ENCODE assay signal across 1 cellular context in the genomic region with DNA sequence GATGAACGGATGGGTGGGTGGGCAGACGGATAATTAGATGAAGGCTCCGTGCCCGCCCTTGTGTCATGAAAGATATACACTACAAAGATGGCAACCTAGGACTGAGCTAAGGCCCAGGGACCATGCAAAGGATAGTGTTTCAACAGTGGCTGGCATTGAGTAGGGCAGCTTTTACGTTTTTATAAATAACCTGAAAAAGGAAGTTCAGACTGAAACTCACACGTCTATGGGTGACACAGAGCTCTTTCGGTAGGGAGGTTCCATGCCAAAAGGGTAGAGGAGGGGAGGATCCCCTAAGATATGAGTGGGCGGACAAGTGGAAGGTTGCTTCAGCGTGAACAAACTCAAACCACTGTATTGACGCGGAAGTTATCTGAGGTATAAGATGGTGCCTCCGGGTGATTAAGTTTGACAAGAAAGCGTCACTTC.
TF ChIP-seq lines count a peak whose summit lies in the region.

No MANE protein-coding gene starts in this region.

TF ChIP-seq in GM12878, 131 proteins besides CTCF, POLR2A, EP300 and RAD21 (continued from another document and continues in another):
- TF ChIP-seq MTA3 (IDR thresholded peaks at IDR 0.05; ENCODE audit: borderline replicate concordance, low read length) (peak; percentile 97; the same call in 1 of the 2 replicates), EGR1 (IDR thresholded peaks at IDR 0.05; ENCODE audit: borderline replicate concordance in 1 of 2, low read depth in 2 of 2, low read length in 2 of 2) (peak in 1 of 2 experiments; percentile 95; a peak in 2 of 3 replicates), DPF2 (IDR thresholded peaks at IDR 0.05) (peak; percentile 89), IKZF2 (IDR thresholded peaks at IDR 0.05) (peak; percentile 79), CEBPB (IDR thresholded peaks at IDR 0.05; ENCODE audit: borderline replicate concordance in 1 of 2, low read depth in 2 of 2, low read length in 2 of 2) (peak in 1 of 2 experiments; percentile 82; a peak in 1 of 4 replicates), CREM (IDR thresholded peaks at IDR 0.05; ENCODE audit: low read depth) (peak; percentile 74), MXI1 (IDR thresholded peaks at IDR 0.05; ENCODE audit: low read depth, low read length) (no peak), NFIC (IDR thresholded peaks at IDR 0.05; ENCODE audit: low read depth, low read length) (peak; percentile 71; the same call in 1 of the 2 replicates), MEF2B (IDR thresholded peaks at IDR 0.05; ENCODE audit: partially characterized antibody, poor library complexity, severe bottlenecking) (peak; percentile 88), TBL1XR1 (IDR thresholded peaks at IDR 0.05; ENCODE audit: low read depth, low read length) (peak; percentile 95), CBX5 (IDR thresholded peaks at IDR 0.05; ENCODE audit: low read depth) (0 out of 2 replicates have a peak, but pooled peaks have one; percentile 37), KLF5 (IDR thresholded peaks at IDR 0.05; ENCODE audit: partially characterized antibody) (no peak), ZZZ3 (IDR thresholded peaks at IDR 0.05; ENCODE audit: control insufficient read depth, insufficient read length, low read depth) (no peak), SMAD1 (IDR thresholded peaks at IDR 0.05; ENCODE audit: low read depth, partially characterized antibody) (no peak), ZNF24 (IDR thresholded peaks at IDR 0.05) (no peak), FOXM1 (IDR thresholded peaks at IDR 0.05; ENCODE audit: low read depth, low read length) (peak; percentile 46; the same call in 1 of the 2 replicates), JUNB (IDR thresholded peaks at IDR 0.05) (peak; percentile 34; the same call in 1 of the 2 replicates), JUND (IDR thresholded peaks at IDR 0.05; ENCODE audit: low read depth, low read length) (0 out of 2 replicates have a peak, but pooled peaks have one; percentile 30), YY1 (IDR thresholded peaks at IDR 0.05; ENCODE audit: low read depth, low read length) (0 out of 2 replicates have a peak, but pooled peaks have one; percentile 49), IKZF1 (conservative IDR thresholded peaks at IDR 0.05) (peak; percentile 77), CREB1 (IDR thresholded peaks at IDR 0.05; ENCODE audit: low read depth) (peak; percentile 66), HCFC1 (IDR thresholded peaks at IDR 0.05; ENCODE audit: low read length) (no peak), CBX3 (IDR thresholded peaks at IDR 0.05; ENCODE audit: borderline replicate concordance, low read depth) (no peak), MEF2A (IDR thresholded peaks at IDR 0.05; ENCODE audit: insufficient read depth, low read depth, low read length) (peak; percentile 94), BCL11A (IDR thresholded peaks at IDR 0.05; ENCODE audit: low read depth, low read length) (peak; percentile 72; the same call in 1 of the 2 replicates), ETV6 (conservative IDR thresholded peaks at IDR 0.05 in 1 of 2, IDR thresholded peaks at IDR 0.05 in 1 of 2; ENCODE audit: borderline replicate concordance in 1 of 2, low read depth in 1 of 2) (peak in 1 of 2 experiments; percentile 74; a peak in 1 of 4 replicates), KAT2A (conservative IDR thresholded peaks at IDR 0.05; ENCODE audit: control insufficient read depth, low read depth, low read length) (no peak), RELA (IDR thresholded peaks at IDR 0.05; ENCODE audit: borderline replicate concordance, partially characterized antibody) (no peak), BHLHE40 (IDR thresholded peaks at IDR 0.05; ENCODE audit: borderline replicate concordance in 1 of 2, low read depth in 2 of 2, low read length in 1 of 2) (peak; percentile 79 to 81; a peak in 3 of 4 replicates), GATAD2B (conservative IDR thresholded peaks at IDR 0.05; ENCODE audit: low read depth) (0 out of 2 replicates have a peak, but pooled peaks have one; percentile 26), NR2F1 (conservative IDR thresholded peaks at IDR 0.05) (0 out of 2 replicates have a peak, but pooled peaks have one; percentile 43), NBN (IDR thresholded peaks at IDR 0.05) (peak; percentile 51; the same call in 1 of the 2 replicates)
- TF ChIP-seq, protein P1, sequence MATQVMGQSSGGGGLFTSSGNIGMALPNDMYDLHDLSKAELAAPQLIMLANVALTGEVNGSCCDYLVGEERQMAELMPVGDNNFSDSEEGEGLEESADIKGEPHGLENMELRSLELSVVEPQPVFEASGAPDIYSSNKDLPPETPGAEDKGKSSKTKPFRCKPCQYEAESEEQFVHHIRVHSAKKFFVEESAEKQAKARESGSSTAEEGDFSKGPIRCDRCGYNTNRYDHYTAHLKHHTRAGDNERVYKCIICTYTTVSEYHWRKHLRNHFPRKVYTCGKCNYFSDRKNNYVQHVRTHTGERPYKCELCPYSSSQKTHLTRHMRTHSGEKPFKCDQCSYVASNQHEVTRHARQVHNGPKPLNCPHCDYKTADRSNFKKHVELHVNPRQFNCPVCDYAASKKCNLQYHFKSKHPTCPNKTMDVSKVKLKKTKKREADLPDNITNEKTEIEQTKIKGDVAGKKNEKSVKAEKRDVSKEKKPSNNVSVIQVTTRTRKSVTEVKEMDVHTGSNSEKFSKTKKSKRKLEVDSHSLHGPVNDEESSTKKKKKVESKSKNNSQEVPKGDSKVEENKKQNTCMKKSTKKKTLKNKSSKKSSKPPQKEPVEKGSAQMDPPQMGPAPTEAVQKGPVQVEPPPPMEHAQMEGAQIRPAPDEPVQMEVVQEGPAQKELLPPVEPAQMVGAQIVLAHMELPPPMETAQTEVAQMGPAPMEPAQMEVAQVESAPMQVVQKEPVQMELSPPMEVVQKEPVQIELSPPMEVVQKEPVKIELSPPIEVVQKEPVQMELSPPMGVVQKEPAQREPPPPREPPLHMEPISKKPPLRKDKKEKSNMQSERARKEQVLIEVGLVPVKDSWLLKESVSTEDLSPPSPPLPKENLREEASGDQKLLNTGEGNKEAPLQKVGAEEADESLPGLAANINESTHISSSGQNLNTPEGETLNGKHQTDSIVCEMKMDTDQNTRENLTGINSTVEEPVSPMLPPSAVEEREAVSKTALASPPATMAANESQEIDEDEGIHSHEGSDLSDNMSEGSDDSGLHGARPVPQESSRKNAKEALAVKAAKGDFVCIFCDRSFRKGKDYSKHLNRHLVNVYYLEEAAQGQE (IDR thresholded peaks at IDR 0.05; ENCODE audit: low read depth, low read length), result no peak
- TF ChIP-seq, protein P2, sequence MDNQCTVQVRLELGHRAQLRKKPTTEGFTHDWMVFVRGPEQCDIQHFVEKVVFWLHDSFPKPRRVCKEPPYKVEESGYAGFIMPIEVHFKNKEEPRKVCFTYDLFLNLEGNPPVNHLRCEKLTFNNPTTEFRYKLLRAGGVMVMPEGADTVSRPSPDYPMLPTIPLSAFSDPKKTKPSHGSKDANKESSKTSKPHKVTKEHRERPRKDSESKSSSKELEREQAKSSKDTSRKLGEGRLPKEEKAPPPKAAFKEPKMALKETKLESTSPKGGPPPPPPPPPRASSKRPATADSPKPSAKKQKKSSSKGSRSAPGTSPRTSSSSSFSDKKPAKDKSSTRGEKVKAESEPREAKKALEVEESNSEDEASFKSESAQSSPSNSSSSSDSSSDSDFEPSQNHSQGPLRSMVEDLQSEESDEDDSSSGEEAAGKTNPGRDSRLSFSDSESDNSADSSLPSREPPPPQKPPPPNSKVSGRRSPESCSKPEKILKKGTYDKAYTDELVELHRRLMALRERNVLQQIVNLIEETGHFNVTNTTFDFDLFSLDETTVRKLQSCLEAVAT (IDR thresholded peaks at IDR 0.05), result 0 out of 2 replicates have a peak, but pooled peaks have one; percentile 17
- TF ChIP-seq, protein P3, sequence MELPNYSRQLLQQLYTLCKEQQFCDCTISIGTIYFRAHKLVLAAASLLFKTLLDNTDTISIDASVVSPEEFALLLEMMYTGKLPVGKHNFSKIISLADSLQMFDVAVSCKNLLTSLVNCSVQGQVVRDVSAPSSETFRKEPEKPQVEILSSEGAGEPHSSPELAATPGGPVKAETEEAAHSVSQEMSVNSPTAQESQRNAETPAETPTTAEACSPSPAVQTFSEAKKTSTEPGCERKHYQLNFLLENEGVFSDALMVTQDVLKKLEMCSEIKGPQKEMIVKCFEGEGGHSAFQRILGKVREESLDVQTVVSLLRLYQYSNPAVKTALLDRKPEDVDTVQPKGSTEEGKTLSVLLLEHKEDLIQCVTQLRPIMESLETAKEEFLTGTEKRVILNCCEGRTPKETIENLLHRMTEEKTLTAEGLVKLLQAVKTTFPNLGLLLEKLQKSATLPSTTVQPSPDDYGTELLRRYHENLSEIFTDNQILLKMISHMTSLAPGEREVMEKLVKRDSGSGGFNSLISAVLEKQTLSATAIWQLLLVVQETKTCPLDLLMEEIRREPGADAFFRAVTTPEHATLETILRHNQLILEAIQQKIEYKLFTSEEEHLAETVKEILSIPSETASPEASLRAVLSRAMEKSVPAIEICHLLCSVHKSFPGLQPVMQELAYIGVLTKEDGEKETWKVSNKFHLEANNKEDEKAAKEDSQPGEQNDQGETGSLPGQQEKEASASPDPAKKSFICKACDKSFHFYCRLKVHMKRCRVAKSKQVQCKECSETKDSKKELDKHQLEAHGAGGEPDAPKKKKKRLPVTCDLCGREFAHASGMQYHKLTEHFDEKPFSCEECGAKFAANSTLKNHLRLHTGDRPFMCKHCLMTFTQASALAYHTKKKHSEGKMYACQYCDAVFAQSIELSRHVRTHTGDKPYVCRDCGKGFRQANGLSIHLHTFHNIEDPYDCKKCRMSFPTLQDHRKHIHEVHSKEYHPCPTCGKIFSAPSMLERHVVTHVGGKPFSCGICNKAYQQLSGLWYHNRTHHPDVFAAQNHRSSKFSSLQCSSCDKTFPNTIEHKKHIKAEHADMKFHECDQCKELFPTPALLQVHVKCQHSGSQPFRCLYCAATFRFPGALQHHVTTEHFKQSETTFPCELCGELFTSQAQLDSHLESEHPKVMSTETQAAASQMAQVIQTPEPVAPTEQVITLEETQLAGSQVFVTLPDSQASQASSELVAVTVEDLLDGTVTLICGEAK (IDR thresholded peaks at IDR 0.05; ENCODE audit: borderline replicate concordance), result no peak
- TF ChIP-seq, protein P4, sequence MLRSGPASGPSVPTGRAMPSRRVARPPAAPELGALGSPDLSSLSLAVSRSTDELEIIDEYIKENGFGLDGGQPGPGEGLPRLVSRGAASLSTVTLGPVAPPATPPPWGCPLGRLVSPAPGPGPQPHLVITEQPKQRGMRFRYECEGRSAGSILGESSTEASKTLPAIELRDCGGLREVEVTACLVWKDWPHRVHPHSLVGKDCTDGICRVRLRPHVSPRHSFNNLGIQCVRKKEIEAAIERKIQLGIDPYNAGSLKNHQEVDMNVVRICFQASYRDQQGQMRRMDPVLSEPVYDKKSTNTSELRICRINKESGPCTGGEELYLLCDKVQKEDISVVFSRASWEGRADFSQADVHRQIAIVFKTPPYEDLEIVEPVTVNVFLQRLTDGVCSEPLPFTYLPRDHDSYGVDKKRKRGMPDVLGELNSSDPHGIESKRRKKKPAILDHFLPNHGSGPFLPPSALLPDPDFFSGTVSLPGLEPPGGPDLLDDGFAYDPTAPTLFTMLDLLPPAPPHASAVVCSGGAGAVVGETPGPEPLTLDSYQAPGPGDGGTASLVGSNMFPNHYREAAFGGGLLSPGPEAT (IDR thresholded peaks at IDR 0.05; ENCODE audit: low read depth), result peak; percentile 70
- TF ChIP-seq, protein P5, sequence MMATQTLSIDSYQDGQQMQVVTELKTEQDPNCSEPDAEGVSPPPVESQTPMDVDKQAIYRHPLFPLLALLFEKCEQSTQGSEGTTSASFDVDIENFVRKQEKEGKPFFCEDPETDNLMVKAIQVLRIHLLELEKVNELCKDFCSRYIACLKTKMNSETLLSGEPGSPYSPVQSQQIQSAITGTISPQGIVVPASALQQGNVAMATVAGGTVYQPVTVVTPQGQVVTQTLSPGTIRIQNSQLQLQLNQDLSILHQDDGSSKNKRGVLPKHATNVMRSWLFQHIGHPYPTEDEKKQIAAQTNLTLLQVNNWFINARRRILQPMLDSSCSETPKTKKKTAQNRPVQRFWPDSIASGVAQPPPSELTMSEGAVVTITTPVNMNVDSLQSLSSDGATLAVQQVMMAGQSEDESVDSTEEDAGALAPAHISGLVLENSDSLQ (IDR thresholded peaks at IDR 0.05), result peak; percentile 72
- TF ChIP-seq, protein P6, sequence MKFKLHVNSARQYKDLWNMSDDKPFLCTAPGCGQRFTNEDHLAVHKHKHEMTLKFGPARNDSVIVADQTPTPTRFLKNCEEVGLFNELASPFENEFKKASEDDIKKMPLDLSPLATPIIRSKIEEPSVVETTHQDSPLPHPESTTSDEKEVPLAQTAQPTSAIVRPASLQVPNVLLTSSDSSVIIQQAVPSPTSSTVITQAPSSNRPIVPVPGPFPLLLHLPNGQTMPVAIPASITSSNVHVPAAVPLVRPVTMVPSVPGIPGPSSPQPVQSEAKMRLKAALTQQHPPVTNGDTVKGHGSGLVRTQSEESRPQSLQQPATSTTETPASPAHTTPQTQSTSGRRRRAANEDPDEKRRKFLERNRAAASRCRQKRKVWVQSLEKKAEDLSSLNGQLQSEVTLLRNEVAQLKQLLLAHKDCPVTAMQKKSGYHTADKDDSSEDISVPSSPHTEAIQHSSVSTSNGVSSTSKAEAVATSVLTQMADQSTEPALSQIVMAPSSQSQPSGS (IDR thresholded peaks at IDR 0.05; ENCODE audit: low read length), result peak; percentile 90
- TF ChIP-seq, protein P7, sequence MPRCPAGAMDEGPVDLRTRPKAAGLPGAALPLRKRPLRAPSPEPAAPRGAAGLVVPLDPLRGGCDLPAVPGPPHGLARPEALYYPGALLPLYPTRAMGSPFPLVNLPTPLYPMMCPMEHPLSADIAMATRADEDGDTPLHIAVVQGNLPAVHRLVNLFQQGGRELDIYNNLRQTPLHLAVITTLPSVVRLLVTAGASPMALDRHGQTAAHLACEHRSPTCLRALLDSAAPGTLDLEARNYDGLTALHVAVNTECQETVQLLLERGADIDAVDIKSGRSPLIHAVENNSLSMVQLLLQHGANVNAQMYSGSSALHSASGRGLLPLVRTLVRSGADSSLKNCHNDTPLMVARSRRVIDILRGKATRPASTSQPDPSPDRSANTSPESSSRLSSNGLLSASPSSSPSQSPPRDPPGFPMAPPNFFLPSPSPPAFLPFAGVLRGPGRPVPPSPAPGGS (IDR thresholded peaks at IDR 0.05; ENCODE audit: borderline replicate concordance, insufficient read depth, low read depth, low read length, poor library complexity, severe bottlenecking), result peak; percentile 24
